ENCODE assay signal across 1 cellular context in genomic region chr20:13418263-13419229, GRCh38.
TF ChIP-seq lines count a peak whose summit lies in the region.

No MANE protein-coding gene starts in this region.

TF ChIP-seq in HepG2, 621 proteins besides CTCF, POLR2A, EP300 and RAD21 (continued from another document and continues in another):
- TF ChIP-seq ZNF280D (CRISPR knock-in tag; IDR thresholded peaks at IDR 0.05) (peak; percentile 75), ZMYM3 (CRISPR knock-in tag; IDR thresholded peaks at IDR 0.05) (0 out of 2 replicates have a peak, but pooled peaks have one; percentile 26), ZMYM4 (CRISPR knock-in tag; IDR thresholded peaks at IDR 0.05) (peak; percentile 55; the same call in 1 of the 2 replicates), ZNF576 (CRISPR knock-in tag; IDR thresholded peaks at IDR 0.05) (no peak), ETV5 (CRISPR knock-in tag; IDR thresholded peaks at IDR 0.05; ENCODE audit: borderline replicate concordance) (peak; percentile 98), ZNF557 (CRISPR knock-in tag; IDR thresholded peaks at IDR 0.05) (no peak; the same call in 1 of the 2 replicates), SALL1 (CRISPR knock-in tag; IDR thresholded peaks at IDR 0.05) (peak; percentile 60; the same call in 1 of the 2 replicates), AHR (CRISPR knock-in tag; IDR thresholded peaks at IDR 0.05) (no peak; the same call in 1 of the 2 replicates), ZNF609 (CRISPR knock-in tag; IDR thresholded peaks at IDR 0.05; ENCODE audit: borderline replicate concordance) (peak; percentile 92), ZNF878 (CRISPR knock-in tag; IDR thresholded peaks at IDR 0.05) (peak; percentile 77; the same call in 1 of the 2 replicates), RXRB (CRISPR knock-in tag; IDR thresholded peaks at IDR 0.05; ENCODE audit: borderline replicate concordance) (peak; percentile 96), ZNF503 (CRISPR knock-in tag; IDR thresholded peaks at IDR 0.05) (peak; percentile 86; the same call in 1 of the 2 replicates), ELF1 (CRISPR knock-in tag; IDR thresholded peaks at IDR 0.05) (peak; percentile 75), PHF8 (CRISPR knock-in tag; IDR thresholded peaks at IDR 0.05) (no peak; the same call in 1 of the 2 replicates), RERE (CRISPR knock-in tag; IDR thresholded peaks at IDR 0.05; ENCODE audit: low read depth) (no peak), HES4 (CRISPR knock-in tag; IDR thresholded peaks at IDR 0.05; ENCODE audit: borderline replicate concordance) (no peak), ZNF605 (CRISPR knock-in tag; IDR thresholded peaks at IDR 0.05) (no peak), SAP130 (CRISPR knock-in tag; IDR thresholded peaks at IDR 0.05; ENCODE audit: low read depth) (peak; percentile 93), ZNF354B (CRISPR knock-in tag; IDR thresholded peaks at IDR 0.05) (0 out of 2 replicates have a peak, but pooled peaks have one; percentile 27), PHF20 (CRISPR knock-in tag; IDR thresholded peaks at IDR 0.05) (no peak), TEF (CRISPR knock-in tag; IDR thresholded peaks at IDR 0.05) (0 out of 2 replicates have a peak, but pooled peaks have one; percentile 35), ZNF18 (CRISPR knock-in tag; IDR thresholded peaks at IDR 0.05; ENCODE audit: insufficient replicate concordance) (no peak), ZNF768 (CRISPR knock-in tag; IDR thresholded peaks at IDR 0.05) (no peak), ZNF263 (CRISPR knock-in tag; IDR thresholded peaks at IDR 0.05) (no peak), ZBTB14 (CRISPR knock-in tag; IDR thresholded peaks at IDR 0.05) (no peak), ZNF776 (CRISPR knock-in tag; IDR thresholded peaks at IDR 0.05) (no peak), TMF1 (CRISPR knock-in tag; IDR thresholded peaks at IDR 0.05; ENCODE audit: low read depth) (0 out of 2 replicates have a peak, but pooled peaks have one; percentile 19), KLF13 (CRISPR knock-in tag; IDR thresholded peaks at IDR 0.05) (no peak), ZNF225 (CRISPR knock-in tag; IDR thresholded peaks at IDR 0.05) (no peak), ZNF713 (CRISPR knock-in tag; IDR thresholded peaks at IDR 0.05) (no peak), IRF2 (CRISPR knock-in tag; IDR thresholded peaks at IDR 0.05) (peak; percentile 90), ZNF281 (CRISPR knock-in tag; IDR thresholded peaks at IDR 0.05; ENCODE audit: borderline replicate concordance) (peak; percentile 21; the same call in 1 of the 2 replicates)
